20 cellular contexts compared by ENCODE assay signal in genomic region chr12:43079481-43079880, GRCh38.
"Had no signal": no experiment of that assay in that cellular context is flagged by ENCODE, and none has a peak within 500 bp of the region (broad histone marks: within the 10 kb centered on the region; RNA-seq: fewer than 3 reads in every experiment).

No MANE protein-coding gene starts in this region.

- H3K9me3 ChIP-seq: esophagus squamous epithelium, neutrophil, right atrium auricular region, sigmoid colon had no signal

- H3K36me3 Mint-ChIP-seq: naive thymus-derived CD4-positive, alpha-beta T cell had no signal

- H3K27ac ChIP-seq: coronary artery, esophagus squamous epithelium, heart left ventricle, neutrophil, right atrium auricular region, sigmoid colon, skin epidermis had no signal

- H3K36me3 ChIP-seq: esophagus squamous epithelium, heart left ventricle, neutrophil, right atrium auricular region, sigmoid colon had no signal

- H3K27me3 ChIP-seq: esophagus squamous epithelium, heart left ventricle, neutrophil, right atrium auricular region, sigmoid colon had no signal

- H3K4me3 ChIP-seq: coronary artery, esophagus squamous epithelium, heart left ventricle, lung, right atrium auricular region, sigmoid colon, skin epidermis had no signal

- H3K4me1 Mint-ChIP-seq: naive thymus-derived CD4-positive, alpha-beta T cell; nephron progenitor cell had no signal

- H3K27me3 Mint-ChIP-seq: naive thymus-derived CD4-positive, alpha-beta T cell had no signal

- ATAC-seq: heart left ventricle; left colon; left ventricle myocardium superior; naive thymus-derived CD4-positive, alpha-beta T cell had no signal

- H3K27ac Mint-ChIP-seq: naive thymus-derived CD4-positive, alpha-beta T cell; nephron progenitor cell had no signal

- H3K4me3 Mint-ChIP-seq: naive thymus-derived CD4-positive, alpha-beta T cell; nephron progenitor cell had no signal

- H3K4me1 ChIP-seq: esophagus squamous epithelium, heart left ventricle, right atrium auricular region, sigmoid colon had no signal

- DNase-seq: effector memory CD4-positive, alpha-beta T cell; esophagus squamous epithelium; foreskin melanocyte; heart left ventricle; hippocampal formation; left colon; left ventricle myocardium superior; mesendoderm; naive thymus-derived CD4-positive, alpha-beta T cell; nephron progenitor cell; posterior cingulate gyrus; sigmoid colon; stimulated activated CD4-positive, alpha-beta T cell treated with anti-CD3 and anti-CD28 coated beads, Interleukin-12 subunit alpha, Interleukin-12 subunit beta, amount 100 ng/mL, for 4 hours; stimulated activated naive CD4-positive, alpha-beta T cell treated with Interleukin-2 at 50 U/mL for 16 hours; trophoblast cell had no signal
